In genomic region chrX:49773993-49774392, GRCh38 we compare ENCODE assay signal across 10 cellular contexts. TPM values are rescaled to one million over a fixed set of nuclear protein-coding genes. Genes with fewer than 3 reads are reported as not detected.
"Had no signal": no experiment of that assay in that cellular context is flagged by ENCODE, and none has a peak within 500 bp of the region (broad histone marks: within the 10 kb centered on the region; RNA-seq: fewer than 3 reads in every experiment).

No MANE protein-coding gene starts in this region.

- DNase-seq: GM23248, GOT3, H7, IMR-90 had no signal

- H3K36me3 ChIP-seq: HAP-1 had no signal

- FAIRE-seq: HTR-8/SVneo, K562 had no signal

- H3K27ac ChIP-seq: GM23248 had no signal

- ATAC-seq: HCT116, K562 had no signal

- H3K4me1 ChIP-seq: HAP-1 had no signal

- H3K4me3 ChIP-seq: GM23248, HAP-1, K562 had no signal

- H3K9me3 ChIP-seq: HAP-1 had no signal

RNA-seq across cellular contexts. Expression of gene PAGE4, which starts 55.1 kb away (rescaled TPM):
- total RNA-seq: GM23248, H4, H7, HT-29, IMR-90 had no signal
- polyA plus RNA-seq: GM23248, IMR-90 had no signal
